ENCODE assay signal across 8 cellular contexts in the genomic region with DNA sequence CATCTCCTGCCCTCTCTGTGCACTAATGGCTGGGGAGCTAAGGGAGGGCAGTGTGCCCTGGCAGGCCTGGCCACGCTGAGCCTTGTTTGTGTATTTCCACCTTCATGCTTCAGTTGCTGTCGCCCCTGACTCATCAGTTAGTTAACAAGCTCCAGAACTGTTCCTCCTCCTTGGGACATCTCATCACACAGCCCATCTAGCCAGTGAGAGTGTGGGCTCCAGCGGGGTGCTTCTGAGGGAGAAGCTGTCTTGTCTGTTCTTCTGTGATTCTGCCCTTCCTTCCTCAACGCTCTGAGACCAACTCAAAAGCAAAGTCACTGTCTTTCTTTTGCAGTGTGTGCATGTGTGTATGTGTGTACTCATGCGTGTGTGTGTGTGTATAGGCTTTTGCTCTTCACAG. TPM values are rescaled to one million over a fixed set of nuclear protein-coding genes. Genes with fewer than 3 reads are reported as not detected.
DNase-seq lines count a peak whose midpoint lies in the region; ATAC-seq and TF ChIP-seq lines count a peak whose summit lies in the region.

No MANE protein-coding gene starts in this region.

- peaks cover 0 to 6% of the 10 kb centered on the region in 2 donors for H3K4me1 ChIP-seq in breast epithelium
- no peaks in the 10 kb centered on the region for H3K4me1 ChIP-seq in mucosa of descending colon (ENCODE audit: low read depth)

- CTCF ChIA-PET in MCF 10A (lab: Yijun Ruan, JAX), result interaction anchor here (0.9 to 1.0 kb wide), 4 partner anchors 9 to 18 kb away, joined by 3 to 4 read pairs (median 4); no protein-coding TSS in a partner anchor

- no TSS peak for BruUV-seq in MCF 10A (replicated peaks; lab: Mats Ljungman, UMichigan)

- H3K36me3 Mint-ChIP-seq in MCF 10A (ENCODE audit: insufficient read depth, unreplicated experiment) (no peaks in the 10 kb centered on the region), type B pancreatic cell (peaks cover 7% of the 10 kb centered on the region)
- H3K36me3 Mint-ChIP-seq in effector memory CD8-positive, alpha-beta T cell (ENCODE audit: insufficient read depth), result no peaks in the 10 kb centered on the region

- H3K27me3 Mint-ChIP-seq in MCF 10A (ENCODE audit: insufficient read depth, unreplicated experiment), result no peaks in the 10 kb centered on the region
- H3K27me3 Mint-ChIP-seq in type B pancreatic cell, result peaks cover 3% of the 10 kb centered on the region
- H3K27me3 Mint-ChIP-seq in effector memory CD8-positive, alpha-beta T cell, result peaks cover 0 to 18% of the 10 kb centered on the region in 2 donors

- intact Hi-C loops in MCF 10A (cut with micrococcal nuclease), result no loop called here
- intact Hi-C loops in breast epithelium (cut with DNase I; ENCODE audit: low total_unique reads), result no loop called here
- intact Hi-C loops in mucosa of descending colon (cut with DNase I, micrococcal nuclease), result no loop called here

- H3K27ac ChIP-seq in breast epithelium, result no peak overlapping the region

- H3K9me3 Mint-ChIP-seq in MCF 10A (ENCODE audit: unreplicated experiment) (peaks cover 8% of the 10 kb centered on the region), type B pancreatic cell (peaks cover 6% of the 10 kb centered on the region)
- peaks cover 0 to 5% of the 10 kb centered on the region in 2 donors for H3K9me3 Mint-ChIP-seq in effector memory CD8-positive, alpha-beta T cell

- TF ChIP-seq POLR2A in breast epithelium (IDR thresholded peaks at IDR 0.05), result no peak

- POLR2A ChIA-PET in MCF 10A (lab: Yijun Ruan, JAX), result interaction anchor here (0.6 to 1.9 kb wide), 16 partner anchors 9 to 213 kb away, joined by 3 to 9 read pairs (median 3); a partner anchor contains a TSS

- H3K27ac Mint-ChIP-seq in MCF 10A (ENCODE audit: low read depth, unreplicated experiment) (peak overlapping the region; percentile 80), type B pancreatic cell (peak overlapping the region; percentile 30)
- no peak overlapping the region for H3K27ac Mint-ChIP-seq in effector memory CD8-positive, alpha-beta T cell

- no peaks in the 10 kb centered on the region for H3K27me3 ChIP-seq in breast epithelium

- TF ChIP-seq CTCF in MCF 10A (IDR thresholded peaks at IDR 0.05; ENCODE audit: unreplicated experiment) (no peak), breast epithelium (IDR thresholded peaks at IDR 0.05) (no peak), epithelial cell of proximal tubule (conservative IDR thresholded peaks at IDR 0.05; ENCODE audit: low read depth, low read length) (no peak), type B pancreatic cell (conservative IDR thresholded peaks at IDR 0.05) (no peak), mucosa of descending colon (IDR thresholded peaks at IDR 0.05) (no peak)

- DNase-seq in MCF 10A (ENCODE audit: unreplicated experiment), result peak; percentile 68
- DNase-seq in breast epithelium (ENCODE audit: low spot score in 2 of 2), result no peak
- DNase-seq in NCI-H1694 treated with DMSO at 0.1 percent for 48 hours (lab: John Stamatoyannopoulos, UW), result peak; percentile 68
- DNase-seq in epithelial cell of proximal tubule (ENCODE audit: low read depth), result peak; percentile 80
- DNase-seq in type B pancreatic cell (ENCODE audit: extremely low spot score, unreplicated experiment), result no peak
- no peak for DNase-seq in effector memory CD8-positive, alpha-beta T cell
- no peak for DNase-seq in mucosa of descending colon

- H3K4me3 Mint-ChIP-seq in MCF 10A (ENCODE audit: unreplicated experiment) (no peak overlapping the region), type B pancreatic cell (no peak overlapping the region)
- H3K4me3 Mint-ChIP-seq in effector memory CD8-positive, alpha-beta T cell, result no peak overlapping the region

- H3K4me1 Mint-ChIP-seq in MCF 10A (ENCODE audit: insufficient read depth, unreplicated experiment), result peaks cover 11% of the 10 kb centered on the region
- H3K4me1 Mint-ChIP-seq in type B pancreatic cell (ENCODE audit: unreplicated experiment), result peaks cover 30% of the 10 kb centered on the region
- no peaks in the 10 kb centered on the region for H3K4me1 Mint-ChIP-seq in effector memory CD8-positive, alpha-beta T cell (ENCODE audit: low read depth in 2 of 2)

- H3K9me3 ChIP-seq in breast epithelium (no peaks in the 10 kb centered on the region), mucosa of descending colon (no peaks in the 10 kb centered on the region)

- no peaks in the 10 kb centered on the region for H3K36me3 ChIP-seq in breast epithelium
- no peaks in the 10 kb centered on the region for H3K36me3 ChIP-seq in mucosa of descending colon (ENCODE audit: low read depth)

- ATAC-seq in effector memory CD8-positive, alpha-beta T cell (replicated peaks), result no peak
- ATAC-seq in mucosa of descending colon (no peak), GM21381 (IDR thresholded peaks at IDR 0.05; ENCODE audit: unreplicated experiment) (no peak)

- no peak overlapping the region for H3K4me3 ChIP-seq in breast epithelium
- H3K4me3 ChIP-seq in epithelial cell of proximal tubule (ENCODE audit: low read depth, low read length), result no peak overlapping the region
- no peak overlapping the region for H3K4me3 ChIP-seq in mucosa of descending colon

RNA-seq across cellular contexts. Expression of a gene that starts 58.3 kb away (rescaled TPM):
- total RNA-seq in MCF 10A (2022) (86.7 and 99.0 TPM in 2 replicates), breast epithelium (10 to 100 TPM; 36.4 to 71.7 (median 49.9) TPM), epithelial cell of proximal tubule (9.5 and 17.5 TPM in 2 replicates), type B pancreatic cell (ENCODE audit: low replicate concordance) (53.2 and 56.1 TPM in 2 replicates), mucosa of descending colon (10 to 100 TPM; 31.8 to 51.3 (median 32.1) TPM)

Comparison
In these comparisons a context has a peak if more than half of its experiments do, and no peak if none do; other contexts are left out.
1. DNase-seq: peak in MCF 10A (single experiment), NCI-H1694 treated with DMSO at 0.1 percent for 48 hours (single experiment) and epithelial cell of proximal tubule (single experiment); none in breast epithelium (0 of 2), type B pancreatic cell (single experiment), effector memory CD8-positive, alpha-beta T cell (0 of 3) and mucosa of descending colon (0 of 3).
2. H3K27ac Mint-ChIP-seq: peak in MCF 10A (single experiment) and type B pancreatic cell (single experiment); none in effector memory CD8-positive, alpha-beta T cell (0 of 2).